ENCODE assay signal across 17 cellular contexts in the genomic region with DNA sequence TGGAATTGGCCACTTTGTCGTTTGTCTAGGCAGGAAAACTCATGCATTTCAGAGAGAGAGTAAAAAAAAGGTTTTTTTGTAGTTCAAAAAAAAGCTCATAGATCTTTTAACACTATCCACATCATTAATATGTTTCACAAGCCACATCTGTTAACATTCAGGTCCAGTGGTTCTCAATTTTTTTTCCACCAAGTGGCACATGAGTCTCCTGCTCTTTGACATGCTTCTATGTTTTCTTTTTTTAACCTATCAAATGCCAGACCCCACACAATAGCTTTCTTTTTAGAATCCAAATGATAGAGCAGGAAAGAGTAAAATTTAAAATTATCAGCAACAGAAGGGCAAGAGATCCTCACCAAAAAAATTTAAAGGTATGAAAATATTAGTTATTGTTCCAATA.
"Had no signal": no experiment of that assay in that cellular context is flagged by ENCODE, and none has a peak within 500 bp of the region (broad histone marks: within the 10 kb centered on the region; RNA-seq: fewer than 3 reads in every experiment).

No MANE protein-coding gene starts in this region.

- H3K9me3 ChIP-seq: colonic mucosa, mucosa of descending colon, SK-N-SH had no signal

- H3K27ac Mint-ChIP-seq: activated CD4-positive, alpha-beta T cell treated with anti-CD3 and anti-CD28 coated beads, Interleukin-2, amount 10 ng/mL, durations not matched to agents 7 days and 5 days; activated naive CD8-positive, alpha-beta T cell; endodermal cell had no signal

- H3K4me1 Mint-ChIP-seq: activated CD4-positive, alpha-beta T cell treated with anti-CD3 and anti-CD28 coated beads, Interleukin-2, amount 10 ng/mL, durations not matched to agents 7 days and 5 days; endodermal cell had no signal

- H3K79me2 ChIP-seq: parathyroid adenoma had no signal

- H3K4me3 ChIP-seq: colonic mucosa, mucosa of descending colon had no signal

- H3K4me3 Mint-ChIP-seq: activated CD4-positive, alpha-beta T cell treated with anti-CD3 and anti-CD28 coated beads, Interleukin-2, amount 10 ng/mL, durations not matched to agents 7 days and 5 days; activated naive CD8-positive, alpha-beta T cell; endodermal cell; naive B cell had no signal

- H2AFZ ChIP-seq: parathyroid adenoma had no signal

- DNase-seq: activated CD4-positive, alpha-beta T cell treated with anti-CD3 and anti-CD28 coated beads, Interleukin-2, amount 10 ng/mL, durations not matched to agents 7 days and 5 days; activated CD8-positive, alpha-beta memory T cell treated with anti-CD3 and anti-CD28 coated beads, Interleukin-2, amount 50 U/mL, for 4 hours; activated effector memory CD4-positive, alpha-beta T cell treated with Interleukin-2 at 50 U/mL for 16 hours; activated T-cell treated with anti-CD3 and anti-CD28 coated beads, Interleukin-2, amount 50 U/mL, for 48 hours; amniotic stem cell; colonic mucosa; endodermal cell; left ventricle myocardium superior; mucosa of descending colon; naive B cell; SK-N-SH; stimulated activated CD4-positive, alpha-beta T cell treated with anti-CD3 and anti-CD28 coated beads, Interleukin-12 subunit alpha, Interleukin-12 subunit beta, amount 100 ng/mL, for 4 hours; stimulated activated naive CD8-positive, alpha-beta T cell treated with anti-CD3 and anti-CD28 coated beads, Interleukin-15, Interleukin-2, amounts not matched to agents 100 U/mL and 50 U/mL, for 24 hours; trophoblast cell had no signal

- H3K9ac ChIP-seq: parathyroid adenoma had no signal

- H3K27ac ChIP-seq: parathyroid adenoma had no signal

- H3K27me3 Mint-ChIP-seq: activated CD4-positive, alpha-beta T cell treated with anti-CD3 and anti-CD28 coated beads, Interleukin-2, amount 10 ng/mL, durations not matched to agents 7 days and 5 days; activated naive CD8-positive, alpha-beta T cell; naive B cell had no signal

- H3K36me3 ChIP-seq: colonic mucosa had no signal

- ATAC-seq: activated CD4-positive, CD25-positive, alpha-beta regulatory T cell treated with anti-CD3 and anti-CD28 coated beads, Interleukin-2, amount 50 U/mL, for 24 hours; left ventricle myocardium superior; mucosa of descending colon; stimulated activated naive CD8-positive, alpha-beta T cell treated with anti-CD3 and anti-CD28 coated beads, Interleukin-15, Interleukin-2, amounts not matched to agents 100 U/mL and 50 U/mL, for 24 hours had no signal

- H3K4me1 ChIP-seq: colonic mucosa, parathyroid adenoma had no signal

- H3K27me3 ChIP-seq: colonic mucosa had no signal
